14 cellular contexts compared by ENCODE assay signal in the genomic region with DNA sequence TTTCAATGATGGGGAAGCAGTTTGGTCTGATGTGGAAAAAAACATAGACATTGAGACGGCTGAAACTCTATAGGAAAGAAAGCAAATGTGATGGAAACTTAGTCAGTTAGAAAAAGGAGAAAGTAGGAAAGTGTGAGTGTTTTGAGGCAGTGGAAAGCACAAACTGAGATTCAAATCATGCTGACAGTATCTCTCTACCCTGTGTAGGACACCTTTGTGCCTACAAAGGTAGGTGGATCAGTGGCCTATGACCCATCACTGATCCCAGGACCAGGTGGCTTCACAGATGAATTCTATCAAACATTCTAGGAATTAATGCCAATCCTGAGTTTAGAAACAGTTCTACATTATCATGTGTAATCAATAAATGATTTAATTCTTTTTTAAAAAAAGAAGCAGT. TPM values are rescaled to one million over a fixed set of nuclear protein-coding genes. Genes with fewer than 3 reads are reported as not detected.
"Had no signal": no experiment of that assay in that cellular context is flagged by ENCODE, and none has a peak within 500 bp of the region (broad histone marks: within the 10 kb centered on the region; RNA-seq: fewer than 3 reads in every experiment).

No MANE protein-coding gene starts in this region.

- H3K36me3 ChIP-seq: left ventricle myocardium inferior, neutrophil, suprapubic skin had no signal

- H3K27me3 ChIP-seq: neutrophil, suprapubic skin had no signal

- H3K4me1 ChIP-seq: parathyroid adenoma, suprapubic skin had no signal

- H3K27ac ChIP-seq: left ventricle myocardium inferior, neutrophil, parathyroid adenoma, suprapubic skin, VCaP had no signal

- H3K4me3 ChIP-seq: left ventricle myocardium inferior, suprapubic skin had no signal

- H3K9me3 Mint-ChIP-seq: dendritic cell treated with granulocyte-macrophage colony-stimulating factor and Interleukin-4, amounts not matched to agents 40 ng/mL and 50 ng/mL, for 4 days had no signal

- H3K9me3 ChIP-seq: left ventricle myocardium inferior, neutrophil, suprapubic skin had no signal

- H3K4me3 Mint-ChIP-seq: dendritic cell treated with granulocyte-macrophage colony-stimulating factor and Interleukin-4, amounts not matched to agents 40 ng/mL and 50 ng/mL, for 4 days; naive B cell had no signal

- DNase-seq: activated CD4-positive, alpha-beta T cell treated with anti-CD3 and anti-CD28 coated beads for 4 hours; effector memory CD4-positive, alpha-beta T cell; foreskin fibroblast; hypothalamus; left ventricle myocardium inferior; naive B cell; stimulated activated naive CD4-positive, alpha-beta T cell; trophoblast cell had no signal

- H3K27ac Mint-ChIP-seq: dendritic cell treated with granulocyte-macrophage colony-stimulating factor and Interleukin-4, amounts not matched to agents 40 ng/mL and 50 ng/mL, for 4 days had no signal

- H3K27me3 Mint-ChIP-seq: dendritic cell treated with granulocyte-macrophage colony-stimulating factor and Interleukin-4, amounts not matched to agents 40 ng/mL and 50 ng/mL, for 4 days; naive B cell had no signal

RNA-seq across cellular contexts. Expression of gene CD226, which starts 57.1 kb away (rescaled TPM):
- total RNA-seq: kidney epithelial cell had no signal
